15 cellular contexts compared by ENCODE assay signal in genomic region chr1:47534417-47534816, GRCh38.
DNase-seq lines count a peak whose midpoint lies in the region; ATAC-seq and TF ChIP-seq lines count a peak whose summit lies in the region.
"Had no signal": no experiment of that assay in that cellular context is flagged by ENCODE, and none has a peak within 500 bp of the region (broad histone marks: within the 10 kb centered on the region; RNA-seq: fewer than 3 reads in every experiment).

No MANE protein-coding gene starts in this region.

- H3K9me3 ChIP-seq in colonic mucosa: no peaks in the 10 kb centered on the region

- peak overlapping the region; percentile 25 to 92 (median 52) for H3K4me3 Mint-ChIP-seq in naive thymus-derived CD8-positive, alpha-beta T cell

- H3K27me3 Mint-ChIP-seq in naive thymus-derived CD8-positive, alpha-beta T cell: peaks cover 29 to 66% (median 53%) of the 10 kb centered on the region in 5 donors

- H3K4me1 ChIP-seq in colonic mucosa: peaks cover 4% of the 10 kb centered on the region

- no peak for ATAC-seq in naive thymus-derived CD8-positive, alpha-beta T cell

- no peaks in the 10 kb centered on the region for H3K27me3 ChIP-seq in colonic mucosa

- peaks cover 0 to 4% (median 2%) of the 10 kb centered on the region in 3 donors for H3K36me3 Mint-ChIP-seq in naive thymus-derived CD8-positive, alpha-beta T cell
- H3K36me3 Mint-ChIP-seq: memory B cell; stimulated activated effector memory CD8-positive, alpha-beta T cell treated with anti-CD3 and anti-CD28 coated beads, Interleukin-12 subunit alpha, Interleukin-12 subunit beta, amount 100 ng/mL, for 72 hours had no signal

- no peak for TF ChIP-seq CTCF in AG10803 (conservative IDR thresholded peaks at IDR 0.05; ENCODE audit: low read length)
- no peak for TF ChIP-seq CTCF in coronary artery (IDR thresholded peaks at IDR 0.05)
- no peak for TF ChIP-seq CTCF in colonic mucosa (IDR thresholded peaks at IDR 0.05)

- H3K4me3 ChIP-seq in AG10803 (ENCODE audit: low read length) (no peak overlapping the region), coronary artery (no peak overlapping the region), colonic mucosa (no peak overlapping the region)

- DNase-seq in AG10803 (ENCODE audit: low read depth) (peak; percentile 39), NCI-H460 (ENCODE audit: extremely low read depth, low read depth) (peak; percentile 17), coronary artery (ENCODE audit: low spot score) (no peak), NCI-H2196 treated with DMSO at 0.1 percent for 48 hours (lab: John Stamatoyannopoulos, UW; ENCODE audit: unreplicated experiment) (no peak), HuH-7.5 (ENCODE audit: low spot score) (no peak), colonic mucosa (no peak)
- no peak for DNase-seq in naive thymus-derived CD8-positive, alpha-beta T cell
- DNase-seq in stimulated activated naive CD4-positive, alpha-beta T cell (lab: John Stamatoyannopoulos, UW): no peak
- DNase-seq: activated CD4-positive, alpha-beta T cell treated with anti-CD3 and anti-CD28 coated beads, Interleukin-2, amount 50 U/mL, for 4 hours; caudate nucleus; NCI-H526 treated with DMSO at 0.1 percent for 48 hours; stimulated activated CD4-positive, alpha-beta T cell treated with anti-CD3 and anti-CD28 coated beads, Interleukin-2, amount 100 ng/mL, for 48 hours had no signal

- POLR2A ChIA-PET in naive thymus-derived CD8-positive, alpha-beta T cell (lab: Charles Lee): no interaction called here

- H3K4me1 Mint-ChIP-seq in naive thymus-derived CD8-positive, alpha-beta T cell: peaks cover 5 to 26% (median 14%) of the 10 kb centered on the region in 4 donors

- no peak overlapping the region for H3K9ac ChIP-seq in colonic mucosa (ENCODE audit: low read depth in 2 of 2, low read length in 2 of 2)

- H3K27ac Mint-ChIP-seq in naive thymus-derived CD8-positive, alpha-beta T cell: no peak overlapping the region
- H3K27ac Mint-ChIP-seq: memory B cell; stimulated activated effector memory CD8-positive, alpha-beta T cell treated with anti-CD3 and anti-CD28 coated beads, Interleukin-12 subunit alpha, Interleukin-12 subunit beta, amount 100 ng/mL, for 72 hours had no signal

- intact Hi-C loops in colonic mucosa (cut with DNase I): no loop called here

- H3K27ac ChIP-seq in coronary artery: peak overlapping the region; percentile 68 to 79
- H3K27ac ChIP-seq in colonic mucosa: no peak overlapping the region
- H3K27ac ChIP-seq: RWPE1 had no signal

- no peaks in the 10 kb centered on the region for H3K36me3 ChIP-seq in colonic mucosa

- H3K9me3 Mint-ChIP-seq in naive thymus-derived CD8-positive, alpha-beta T cell: peaks cover 0 to 10% (median 5%) of the 10 kb centered on the region in 9 donors
- H3K9me3 Mint-ChIP-seq: stimulated activated effector memory CD8-positive, alpha-beta T cell treated with anti-CD3 and anti-CD28 coated beads, Interleukin-12 subunit alpha, Interleukin-12 subunit beta, amount 100 ng/mL, for 72 hours had no signal

Comparison
In these comparisons a context has a peak if more than half of its experiments do, and no peak if none do; other contexts are left out.
1. DNase-seq: peak in AG10803 (single experiment) and NCI-H460 (single experiment); none in coronary artery (single experiment), naive thymus-derived CD8-positive, alpha-beta T cell (0 of 10), NCI-H2196 treated with DMSO at 0.1 percent for 48 hours (single experiment), HuH-7.5 (single experiment), stimulated activated naive CD4-positive, alpha-beta T cell (0 of 6) and colonic mucosa (single experiment).